In the genomic region with DNA sequence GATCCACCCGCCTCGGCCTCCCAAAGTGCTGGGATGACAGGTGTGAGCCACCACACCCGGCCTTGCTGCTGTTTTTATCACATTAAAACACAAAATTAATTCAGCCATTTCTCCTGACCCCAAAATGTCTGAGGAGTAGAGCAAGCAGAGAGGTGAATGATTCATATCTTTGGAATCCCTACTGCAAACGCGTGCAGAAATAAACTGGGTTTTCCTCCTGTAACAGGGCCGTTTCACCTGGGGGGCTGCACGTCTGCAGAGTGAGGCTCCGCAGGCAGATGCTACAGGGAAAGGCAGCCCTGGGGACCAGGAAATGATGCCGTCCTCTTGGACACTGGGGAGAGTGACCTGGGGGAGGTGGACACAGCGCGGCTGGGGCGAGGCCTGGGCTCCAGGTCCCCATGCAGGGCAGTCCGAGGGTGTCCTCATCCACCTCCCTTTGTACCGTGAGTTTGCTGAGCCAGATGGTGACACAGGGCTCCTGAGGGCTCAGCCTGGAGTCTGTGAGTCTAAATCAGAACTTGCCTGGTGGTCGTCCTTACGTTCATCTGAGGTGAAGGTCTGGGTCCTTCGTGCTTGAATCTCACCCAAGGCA, we compare ENCODE assay signal across 15 cellular contexts. TPM values are rescaled to one million over a fixed set of nuclear protein-coding genes. Genes with fewer than 3 reads are reported as not detected.
DNase-seq lines count a peak whose midpoint lies in the region; ATAC-seq, FAIRE-seq and TF ChIP-seq lines count a peak whose summit lies in the region.
"Had no signal": no experiment of that assay in that cellular context is flagged by ENCODE, and none has a peak within 500 bp of the region (broad histone marks: within the 10 kb centered on the region; RNA-seq: fewer than 3 reads in every experiment).

No MANE protein-coding gene starts in this region.

- H3K27me3 ChIP-seq in heart right ventricle (peaks cover 0 to 27% (median 14%) of the 10 kb centered on the region in 7 donors), left lung (peaks cover 0 to 19% of the 10 kb centered on the region in 2 donors)
- H3K27me3 ChIP-seq: colonic mucosa, pancreas, vagina had no signal

- no peak overlapping the region for H3K4me3 ChIP-seq in heart right ventricle
- no peak overlapping the region for H3K4me3 ChIP-seq in left lung
- H3K4me3 ChIP-seq: colonic mucosa, pancreas, vagina had no signal

- CTCF ChIA-PET in RWPE1 (lab: Yijun Ruan, JAX) = no interaction called here

- FAIRE-seq in urothelium cell line (lab: Jason Lieb, UNC) = peak; percentile 93
- FAIRE-seq: D721Med, pancreas had no signal

- 77 to 81% methylated on average over 17 of the region's 17 CpGs for WGBS in heart right ventricle, 2 donors

- no peak for TF ChIP-seq CTCF in heart right ventricle (IDR thresholded peaks at IDR 0.05)
- TF ChIP-seq CTCF in RWPE1 (conservative IDR thresholded peaks at IDR 0.05; ENCODE audit: low read depth) = no peak
- no peak for TF ChIP-seq CTCF in left lung (IDR thresholded peaks at IDR 0.05)

- ATAC-seq in left ventricle myocardium superior (no peak), heart right ventricle (no peak), left lung (no peak), GM21423 (IDR thresholded peaks at IDR 0.05; ENCODE audit: unreplicated experiment) (no peak)
- ATAC-seq: pancreas; stimulated activated naive CD8-positive, alpha-beta T cell treated with anti-CD3 and anti-CD28 coated beads, Interleukin-15, Interleukin-2, amounts not matched to agents 100 U/mL and 50 U/mL, for 24 hours had no signal

- intact Hi-C loops in left ventricle myocardium superior (cut with micrococcal nuclease) (no loop called here), heart right ventricle (cut with DNase I) (no loop called here), left lung (cut with DNase I) (no loop called here)

- POLR2A ChIA-PET in RWPE1 (lab: Yijun Ruan, JAX; ENCODE audit: low non-redundant PET) = no interaction called here

- H3K9me3 ChIP-seq in heart right ventricle (peaks cover 0 to 14% (median 3%) of the 10 kb centered on the region in 11 donors), left lung (peaks cover 0 to 8% of the 10 kb centered on the region in 2 donors)
- H3K9me3 ChIP-seq: colonic mucosa, pancreas, vagina had no signal

- H3K36me3 ChIP-seq in heart right ventricle = no peaks in the 10 kb centered on the region
- H3K36me3 ChIP-seq in left lung = no peaks in the 10 kb centered on the region
- H3K36me3 ChIP-seq: colonic mucosa, pancreas, vagina had no signal

- no peak overlapping the region for H3K27ac ChIP-seq in heart right ventricle
- H3K27ac ChIP-seq in RWPE1 = peak overlapping the region; percentile 67
- H3K27ac ChIP-seq in left lung = no peak overlapping the region
- H3K27ac ChIP-seq: colonic mucosa, pancreas, vagina had no signal

- H3K4me1 ChIP-seq in heart right ventricle = peaks cover 0 to 8% (median 0%) of the 10 kb centered on the region in 9 donors
- H3K4me1 ChIP-seq in left lung = no peaks in the 10 kb centered on the region
- H3K4me1 ChIP-seq: colonic mucosa, vagina had no signal

- DNase-seq in left ventricle myocardium superior (peak; percentile 6), heart right ventricle (no peak), RWPE1 (ENCODE audit: low spot score) (peak; percentile 52), left lung (peak; percentile 14 to 56), urothelium cell line (ENCODE audit: low spot score) (peak; percentile 82), NCI-H146 (lab: John Stamatoyannopoulos, UW) (no peak)
- no peak for DNase-seq in stimulated activated CD4-positive, alpha-beta T cell treated with anti-CD3 and anti-CD28 coated beads, Interleukin-4, amount 100 ng/mL, for 1 hour
- DNase-seq: colonic mucosa; NCI-H187; NCI-H510A; stimulated activated naive CD8-positive, alpha-beta T cell treated with anti-CD3 and anti-CD28 coated beads, Interleukin-15, Interleukin-2, amounts not matched to agents 100 U/mL and 50 U/mL, for 24 hours had no signal

RNA-seq across cellular contexts. Expression of gene PDGFA, which starts 41.9 kb away (rescaled TPM):
- 32.7 TPM for total RNA-seq in left ventricle myocardium superior
- 10 to 100 TPM; 16.7 to 38.5 (median 27.9) TPM for total RNA-seq in heart right ventricle
- 10 to 100 TPM; 14.3 to 18.3 TPM for polyA plus RNA-seq in heart right ventricle
- 10 to 100 TPM; 29.1 to 69.4 TPM for total RNA-seq in left lung

Comparison
In these comparisons a context has a peak if more than half of its experiments do, and no peak if none do; other contexts are left out.
1. DNase-seq: peak in left ventricle myocardium superior (single experiment), RWPE1 (single experiment), left lung (2 of 2) and urothelium cell line (single experiment); none in heart right ventricle (0 of 2), stimulated activated CD4-positive, alpha-beta T cell treated with anti-CD3 and anti-CD28 coated beads, Interleukin-4, amount 100 ng/mL, for 1 hour (single experiment) and NCI-H146 (single experiment).